25 cellular contexts compared by ENCODE assay signal in genomic region chr3:2247831-2248230, GRCh38.
"Had no signal": no experiment of that assay in that cellular context is flagged by ENCODE, and none has a peak within 500 bp of the region (broad histone marks: within the 10 kb centered on the region; RNA-seq: fewer than 3 reads in every experiment).

No MANE protein-coding gene starts in this region.

- H3K9me3 Mint-ChIP-seq: activated B cell treated with CpG ODN at 0.5 μM for 24 hours; activated CD4-positive, alpha-beta memory T cell treated with anti-CD3 and anti-CD28 coated beads for 36 hours; activated CD4-positive, alpha-beta T cell treated with anti-CD3 and anti-CD28 coated beads, Interleukin-2, amount 10 ng/mL, durations not matched to agents 7 days and 5 days; activated naive CD4-positive, alpha-beta T cell treated with anti-CD3 and anti-CD28 coated beads, Interleukin-2, amount 50 U/mL, for 72 hours; activated naive CD8-positive, alpha-beta T cell treated with anti-CD3 and anti-CD28 coated beads, Interleukin-2, amount 50 U/mL, for 24 hours; activated T-cell treated with anti-CD3 and anti-CD28 coated beads, Interleukin-2, amount 50 U/mL, for 4 hours had no signal

- H3K27ac Mint-ChIP-seq: activated B cell treated with CpG ODN at 0.5 μM for 24 hours; activated CD4-positive, alpha-beta memory T cell treated with anti-CD3 and anti-CD28 coated beads for 36 hours; activated CD4-positive, alpha-beta T cell treated with anti-CD3 and anti-CD28 coated beads, Interleukin-2, amount 10 ng/mL, durations not matched to agents 7 days and 5 days; activated naive CD4-positive, alpha-beta T cell treated with anti-CD3 and anti-CD28 coated beads, Interleukin-2, amount 50 U/mL, for 72 hours; activated naive CD8-positive, alpha-beta T cell treated with anti-CD3 and anti-CD28 coated beads, Interleukin-2, amount 50 U/mL, for 24 hours; T-cell had no signal

- H3K36me3 Mint-ChIP-seq: activated CD4-positive, alpha-beta memory T cell treated with anti-CD3 and anti-CD28 coated beads for 36 hours; activated naive CD4-positive, alpha-beta T cell treated with anti-CD3 and anti-CD28 coated beads, Interleukin-2, amount 50 U/mL, for 72 hours; T-cell had no signal

- H3K4me1 Mint-ChIP-seq: activated B cell treated with CpG ODN at 0.5 μM for 24 hours; activated CD4-positive, alpha-beta T cell treated with anti-CD3 and anti-CD28 coated beads, Interleukin-2, amount 10 ng/mL, durations not matched to agents 7 days and 5 days; activated naive CD8-positive, alpha-beta T cell treated with anti-CD3 and anti-CD28 coated beads, Interleukin-2, amount 50 U/mL, for 24 hours; T-cell had no signal

- H3K4me3 Mint-ChIP-seq: activated B cell treated with CpG ODN at 0.5 μM for 24 hours; activated CD4-positive, alpha-beta memory T cell treated with anti-CD3 and anti-CD28 coated beads for 36 hours; activated CD4-positive, alpha-beta T cell treated with anti-CD3 and anti-CD28 coated beads, Interleukin-2, amount 10 ng/mL, durations not matched to agents 7 days and 5 days; activated naive CD8-positive, alpha-beta T cell treated with anti-CD3 and anti-CD28 coated beads, Interleukin-2, amount 50 U/mL, for 24 hours; activated T-cell treated with anti-CD3 and anti-CD28 coated beads, Interleukin-2, amount 50 U/mL, for 4 hours; T-cell had no signal

- H3K27me3 Mint-ChIP-seq: activated B cell treated with CpG ODN at 0.5 μM for 24 hours; activated CD4-positive, alpha-beta memory T cell treated with anti-CD3 and anti-CD28 coated beads for 36 hours; activated CD4-positive, alpha-beta T cell treated with anti-CD3 and anti-CD28 coated beads, Interleukin-2, amount 10 ng/mL, durations not matched to agents 7 days and 5 days; activated naive CD8-positive, alpha-beta T cell treated with anti-CD3 and anti-CD28 coated beads, Interleukin-2, amount 50 U/mL, for 24 hours; T-cell had no signal

- DNase-seq: activated B cell treated with CpG ODN at 0.5 μM for 24 hours; activated CD4-positive, alpha-beta memory T cell treated with anti-CD3 and anti-CD28 coated beads for 36 hours; activated CD4-positive, alpha-beta T cell treated with anti-CD3 and anti-CD28 coated beads for 1 hour; activated CD4-positive, alpha-beta T cell treated with anti-CD3 and anti-CD28 coated beads, Interleukin-2, amount 10 ng/mL, durations not matched to agents 7 days and 5 days; activated CD8-positive, alpha-beta memory T cell treated with anti-CD3 and anti-CD28 coated beads for 24 hours; activated effector memory CD4-positive, alpha-beta T cell treated with anti-CD3 and anti-CD28 coated beads, Interleukin-2, amount 50 U/mL, for 16 hours; activated naive CD4-positive, alpha-beta T cell treated with Interleukin-2 at 50 U/mL for 16 hours; activated naive CD8-positive, alpha-beta T cell treated with anti-CD3 and anti-CD28 coated beads, Interleukin-2, amount 50 U/mL, for 24 hours; activated T-cell treated with anti-CD3 and anti-CD28 coated beads, Interleukin-2, amount 50 U/mL, for 4 hours; amygdala; brain microvascular endothelial cell; Karpas-422; MM.1S; NCI-H1105; NCI-H1436; NCI-H187 treated with DMSO at 0.1 percent for 48 hours; NCI-H2107; NCI-H774; NK-92 treated with Interleukin-12 subunit alpha and Interleukin-12 subunit beta, amount 100 ng/mL, for 24 hours; OCI-M1; RPMI8226; T-cell; T-helper 2 cell; T1000 had no signal
